In the genomic region with DNA sequence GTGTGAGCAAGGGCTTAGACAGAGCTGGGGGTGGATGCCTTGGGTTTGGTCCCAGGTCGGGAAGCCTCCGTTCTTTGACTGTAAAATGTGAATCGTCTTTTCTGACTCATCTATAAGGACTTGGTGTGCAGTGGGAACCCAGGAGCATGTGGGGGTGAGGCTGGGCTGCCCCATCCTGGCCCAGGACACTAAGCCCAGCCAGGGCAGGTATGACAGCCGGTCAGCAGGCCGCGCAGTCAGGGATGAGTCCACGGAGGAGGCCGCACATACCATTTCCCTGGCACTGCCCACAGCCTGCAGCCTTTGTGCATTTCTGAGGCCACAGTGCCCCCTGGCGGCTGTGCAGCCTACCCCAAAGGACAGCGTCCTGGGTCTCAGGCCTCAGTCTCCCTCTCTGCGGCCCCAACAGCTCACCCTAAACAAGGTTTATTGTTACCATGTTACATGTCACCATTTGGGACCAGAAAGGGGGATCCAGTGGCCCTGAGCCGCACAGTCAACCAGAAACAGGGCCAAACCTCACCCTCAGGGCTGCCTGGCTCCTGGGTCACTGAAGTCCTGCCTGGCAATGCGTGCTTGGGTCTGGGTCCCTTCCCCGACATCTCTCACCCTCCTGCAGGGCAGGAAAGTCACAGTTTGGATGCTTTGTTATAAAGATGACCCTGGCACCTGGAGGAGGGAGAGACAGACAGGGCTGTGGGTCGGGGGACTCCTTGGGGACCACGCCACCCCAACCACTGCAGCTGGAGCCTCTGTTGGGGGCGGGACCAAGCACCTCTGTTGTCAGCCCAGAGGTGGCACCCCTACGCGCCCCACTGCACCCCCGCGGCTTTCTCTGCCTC, we compare ENCODE assay signal across 8 cellular contexts. TPM values are rescaled to one million over a fixed set of nuclear protein-coding genes. Genes with fewer than 3 reads are reported as not detected.
DNase-seq lines count a peak whose midpoint lies in the region; TF ChIP-seq lines count a peak whose summit lies in the region.

No MANE protein-coding gene starts in this region.

- WGBS in mammary epithelial cell (ENCODE audit: low coverage, missing lambda C conversion rate), result 31% methylated on average over 18 of the region's 21 CpGs

- peak overlapping the region; percentile 41 for H2AFZ ChIP-seq in mammary epithelial cell (ENCODE audit: low read depth, low read length)

- no peaks in the 10 kb centered on the region for H4K20me1 ChIP-seq in mammary epithelial cell (ENCODE audit: insufficient read depth, low read length)

- intact Hi-C loops in mammary epithelial cell (cut with micrococcal nuclease), result loop anchor here (1.0 to 2.0 kb wide), 4 partner anchors 457 to 730 kb away; no protein-coding TSS in a partner anchor

- H3K36me3 ChIP-seq in mammary epithelial cell (ENCODE audit: insufficient read depth, low read length), result no peaks in the 10 kb centered on the region

- in situ Hi-C loops in mammary epithelial cell (cut with MboI; ENCODE audit: low sequenced_read_pairs in 2 of 2), result loop anchor here in 1 of 2 donors (10.0 kb wide), 1 partner anchor 727 kb away; no protein-coding TSS in a partner anchor

- no peak overlapping the region for H3K4me3 ChIP-seq in mammary epithelial cell (replicated peaks in 1 of 3; ENCODE audit: insufficient read depth in 1 of 3, low read depth in 2 of 3, low read length in 3 of 3)

- CTCF ChIA-PET in mammary epithelial cell (lab: Charles Lee; ENCODE audit: low non-redundant PET), result interaction anchor here (0.6 kb wide), 1 partner anchor 41 kb away, joined by 6 read pairs; no protein-coding TSS in a partner anchor

- H3K27ac ChIP-seq in mammary epithelial cell (ENCODE audit: insufficient read depth, low read depth, low read length), result no peak overlapping the region

- DNase-seq in SIG-M5 treated with dmso at 0.1 percent for 504 hours (lab: John Stamatoyannopoulos, UW; ENCODE audit: unreplicated experiment) (peak; percentile 34), SIG-M5 (lab: John Stamatoyannopoulos, UW) (no peak), NCI-H1105 treated with DMSO at 0.1 percent for 48 hours (lab: John Stamatoyannopoulos, UW) (peak; percentile 41), mammary epithelial cell (peak; percentile 66), islet precursor cell (peak; percentile 85), NCI-H187 (lab: John Stamatoyannopoulos, UW) (no peak)
- DNase-seq in activated CD4-positive, CD25-positive, alpha-beta regulatory T cell (lab: John Stamatoyannopoulos, UW), result peak; percentile 54 to 78 (median 67)
- peak; percentile 45 to 58 for DNase-seq in stimulated activated CD4-positive, alpha-beta T cell treated with anti-CD3 and anti-CD28 coated beads, Interleukin-15, amount 100 ng/mL, for 48 hours (ENCODE audit: low read depth in 2 of 2)

- dilution Hi-C loops in mammary epithelial cell (cut with HindIII; ENCODE audit: low sequenced_read_pairs), result no loop called here

- TF ChIP-seq CTCF in mammary epithelial cell (conservative IDR thresholded peaks at IDR 0.05 in 1 of 2, IDR thresholded peaks at IDR 0.05 in 1 of 2; ENCODE audit: extremely low read depth in 1 of 2, insufficient read depth in 1 of 2, low read depth in 1 of 2, low read length in 2 of 2), result peak; percentile 91 to 95

- H3K79me2 ChIP-seq in mammary epithelial cell (ENCODE audit: insufficient read depth, low read length), result no peaks in the 10 kb centered on the region

- H3K9ac ChIP-seq in mammary epithelial cell (ENCODE audit: insufficient read depth, low read length), result no peak overlapping the region

- no TSS peak for BruUV-seq in mammary epithelial cell (replicated peaks; lab: Mats Ljungman, UMichigan)

- H3K4me2 ChIP-seq in mammary epithelial cell (ENCODE audit: insufficient read depth, low read depth, low read length), result no peak overlapping the region

- H3K4me1 ChIP-seq in mammary epithelial cell (ENCODE audit: insufficient read depth, low read length), result peaks cover 5% of the 10 kb centered on the region

- no peaks in the 10 kb centered on the region for H3K27me3 ChIP-seq in mammary epithelial cell (ENCODE audit: insufficient read depth, low read length)

- H3K9me3 ChIP-seq in mammary epithelial cell (replicated peaks; ENCODE audit: insufficient read depth, low read length), result no peaks in the 10 kb centered on the region

RNA-seq across cellular contexts. Expression of a gene that starts 14.4 kb away (rescaled TPM):
- 1 to 10 TPM; 3.0 to 3.4 TPM for total RNA-seq in mammary epithelial cell
- polyA plus RNA-seq in mammary epithelial cell, result 1.3 TPM
- not detected for polyA minus RNA-seq in mammary epithelial cell

Comparison
In these comparisons a context has a peak if more than half of its experiments do, and no peak if none do; other contexts are left out.
1. DNase-seq: peak in SIG-M5 treated with dmso at 0.1 percent for 504 hours (single experiment), NCI-H1105 treated with DMSO at 0.1 percent for 48 hours (single experiment), activated CD4-positive, CD25-positive, alpha-beta regulatory T cell (4 of 4), mammary epithelial cell (single experiment), islet precursor cell (single experiment) and stimulated activated CD4-positive, alpha-beta T cell treated with anti-CD3 and anti-CD28 coated beads, Interleukin-15, amount 100 ng/mL, for 48 hours (2 of 2); none in SIG-M5 (single experiment) and NCI-H187 (0 of 2).